ENCODE assay signal across 10 cellular contexts in genomic region chr10:79349766-79350406, GRCh38. TPM values are rescaled to one million over a fixed set of nuclear protein-coding genes. Genes with fewer than 3 reads are reported as not detected.
DNase-seq lines count a peak whose midpoint lies in the region; ATAC-seq, FAIRE-seq and TF ChIP-seq lines count a peak whose summit lies in the region.
"Had no signal": no experiment of that assay in that cellular context is flagged by ENCODE, and none has a peak within 500 bp of the region (broad histone marks: within the 10 kb centered on the region; RNA-seq: fewer than 3 reads in every experiment).

No MANE protein-coding gene starts in this region.

- H2BK15ac ChIP-seq in neuronal stem cell (ENCODE audit: low read length) = no peak overlapping the region

- no peaks in the 10 kb centered on the region for H3F3A ChIP-seq in Loucy (ENCODE audit: low read depth)

- H3K27ac ChIP-seq in DND-41 (ENCODE audit: low read length) = no peak overlapping the region
- peak overlapping the region; percentile 100 for H3K27ac ChIP-seq in neutrophil
- no peak overlapping the region for H3K27ac ChIP-seq in neuronal stem cell (replicated peaks; ENCODE audit: low read length)

- DNase-seq in DND-41 (no peak), bronchial epithelial cell (ENCODE audit: low read depth) (peak; percentile 72), neuronal stem cell (ENCODE audit: low spot score) (no peak), NCI-H2227 (lab: John Stamatoyannopoulos, UW; ENCODE audit: unreplicated experiment) (no peak)
- DNase-seq: GDM1, NCI-H1930 had no signal

- no peak for FAIRE-seq in bronchial epithelial cell (lab: Jason Lieb, UNC)

- H4K8ac ChIP-seq in neuronal stem cell (ENCODE audit: low read depth, low read length) = no peak overlapping the region

- no peak overlapping the region for H2BK120ac ChIP-seq in neuronal stem cell (ENCODE audit: low read depth, low read length)

- H3K27me3 ChIP-seq in DND-41 (ENCODE audit: insufficient read depth, low read length, poor library complexity) (no peaks in the 10 kb centered on the region), Loucy (ENCODE audit: insufficient read depth, low read length, poor library complexity, severe bottlenecking) (peaks cover 4% of the 10 kb centered on the region), bronchial epithelial cell (ENCODE audit: control insufficient read depth, insufficient read depth, low read length) (no peaks in the 10 kb centered on the region), neutrophil (no peaks in the 10 kb centered on the region), neuronal stem cell (ENCODE audit: control insufficient read depth in 3 of 3, insufficient read depth in 3 of 3, low read depth in 1 of 3, low read length in 3 of 3) (peaks cover 0 to 12% (median 0%) of the 10 kb centered on the region in 3 experiments)

- H3K9me2 ChIP-seq in Loucy (replicated peaks; ENCODE audit: low read depth, low read length) = no peaks in the 10 kb centered on the region

- H2BK5ac ChIP-seq in neuronal stem cell (ENCODE audit: low read length) = no peak overlapping the region

- no peak overlapping the region for H3K18ac ChIP-seq in neuronal stem cell (ENCODE audit: low read length)

- H3K9me3 ChIP-seq in DND-41 (ENCODE audit: insufficient read depth, low read length, severe bottlenecking) (no peaks in the 10 kb centered on the region), Loucy (ENCODE audit: insufficient read depth, low read depth, low read length) (no peaks in the 10 kb centered on the region), neutrophil (no peaks in the 10 kb centered on the region), neuronal stem cell (replicated peaks in 1 of 2; ENCODE audit: control insufficient read depth in 2 of 2, insufficient read depth in 1 of 2, low read depth in 1 of 2, low read length in 2 of 2) (no peaks in the 10 kb centered on the region)

- no peak overlapping the region for H3K4ac ChIP-seq in neuronal stem cell (ENCODE audit: low read length)

- peaks cover 70% of the 10 kb centered on the region for H4K20me1 ChIP-seq in DND-41 (ENCODE audit: insufficient read depth, low read length)
- H4K20me1 ChIP-seq in Loucy (ENCODE audit: insufficient read depth, low read length, poor library complexity, severe bottlenecking) = peaks cover 70% of the 10 kb centered on the region

- H3K14ac ChIP-seq in neuronal stem cell (ENCODE audit: low read length) = no peak overlapping the region

- peaks cover 11% of the 10 kb centered on the region for H3K79me1 ChIP-seq in neuronal stem cell (ENCODE audit: low read depth, low read length)

- TF ChIP-seq CTCF in DND-41 (IDR thresholded peaks at IDR 0.05; ENCODE audit: borderline replicate concordance, extremely low read depth, low read length, poor library complexity, severe bottlenecking) (no peak), Loucy (conservative IDR thresholded peaks at IDR 0.05; ENCODE audit: low read length) (no peak), bronchial epithelial cell (IDR thresholded peaks at IDR 0.05; ENCODE audit: insufficient read depth, low read length, severe bottlenecking) (no peak), neutrophil (IDR thresholded peaks at IDR 0.05) (no peak)

- H3K79me2 ChIP-seq in DND-41 (ENCODE audit: insufficient read depth, low read length) (peaks cover 38% of the 10 kb centered on the region), Loucy (ENCODE audit: insufficient read depth, low read length) (peaks cover 85% of the 10 kb centered on the region)

- no CpG with 5 or more reads among the region's 6 CpGs for WGBS in neuronal stem cell (ENCODE audit: extremely low coverage in 2 of 2, insufficient read length in 2 of 2, insufficient replicate concordance in 1 of 2), 2 donors

- H3K9ac ChIP-seq in DND-41 (ENCODE audit: low read depth, low read length) (peak overlapping the region; percentile 99; the same call in 1 of the 2 replicates), Loucy (ENCODE audit: low read depth, low read length, poor library complexity, severe bottlenecking) (peak overlapping the region; percentile 99), neuronal stem cell (ENCODE audit: low read depth, low read length, poor library complexity) (no peak overlapping the region)

- H2AK5ac ChIP-seq in neuronal stem cell (ENCODE audit: low read depth, low read length) = no peak overlapping the region

- H2AFZ ChIP-seq in DND-41 (ENCODE audit: low read depth, low read length) (no peak overlapping the region), Loucy (ENCODE audit: low read length) (no peak overlapping the region), neuronal stem cell (ENCODE audit: low read length) (no peak overlapping the region)

- H4K91ac ChIP-seq in neuronal stem cell (ENCODE audit: low read depth, low read length, poor library complexity) = no peak overlapping the region

- H3K4me3 ChIP-seq in DND-41 (ENCODE audit: low read depth in 1 of 2, low read length in 2 of 2) = peak overlapping the region in 1 of 2 experiments; percentile 81; a peak in 1 of 4 replicates
- peak overlapping the region; percentile 92 for H3K4me3 ChIP-seq in Loucy (ENCODE audit: low read length, poor library complexity, severe bottlenecking)
- no peak overlapping the region for H3K4me3 ChIP-seq in bronchial epithelial cell (ENCODE audit: low read depth, low read length)
- H3K4me3 ChIP-seq in neutrophil (ENCODE audit: low read depth in 1 of 2, low read length in 1 of 2) = peak overlapping the region; percentile 78 to 96
- H3K4me3 ChIP-seq in neuronal stem cell (ENCODE audit: low read length in 2 of 2) = no peak overlapping the region

- ATAC-seq in DND-41 (ENCODE audit: insufficient read depth, low read depth) (no peak), HG02678 (IDR thresholded peaks at IDR 0.05; ENCODE audit: unreplicated experiment) (no peak), GM19035 (IDR thresholded peaks at IDR 0.05; ENCODE audit: unreplicated experiment) (no peak)

- no peak overlapping the region for H2BK12ac ChIP-seq in neuronal stem cell (ENCODE audit: low read length)

- peaks cover 42% of the 10 kb centered on the region for H3K4me1 ChIP-seq in DND-41 (ENCODE audit: insufficient read depth, low read length)
- H3K4me1 ChIP-seq in Loucy (ENCODE audit: insufficient read depth, low read length, poor library complexity, severe bottlenecking) = peaks cover 52% of the 10 kb centered on the region
- H3K4me1 ChIP-seq in neutrophil (ENCODE audit: control insufficient read depth in 1 of 2, insufficient read depth in 1 of 2, low read depth in 1 of 2, low read length in 1 of 2) = peaks cover 79 to 94% of the 10 kb centered on the region in 2 experiments
- H3K4me1 ChIP-seq in neuronal stem cell (ENCODE audit: control insufficient read depth in 2 of 2, insufficient read depth in 1 of 2, low read depth in 1 of 2, low read length in 2 of 2) = peaks cover 13 to 14% of the 10 kb centered on the region in 2 donors

- H3K36me3 ChIP-seq in DND-41 (ENCODE audit: insufficient read depth, low read length) (peaks cover 67% of the 10 kb centered on the region), Loucy (ENCODE audit: insufficient read depth, low read length) (peaks cover 55% of the 10 kb centered on the region), bronchial epithelial cell (ENCODE audit: control insufficient read depth, insufficient read depth, low read length) (peaks cover 34% of the 10 kb centered on the region), neutrophil (peaks cover 64% of the 10 kb centered on the region), neuronal stem cell (replicated peaks in 1 of 2; ENCODE audit: control insufficient read depth in 2 of 2, insufficient read depth in 2 of 2, low read length in 2 of 2) (peaks cover 45 to 65% of the 10 kb centered on the region in 2 donors)

- no peak overlapping the region for H3K23ac ChIP-seq in neuronal stem cell (ENCODE audit: low read depth, low read length, poor library complexity)

- H3K4me2 ChIP-seq in DND-41 (ENCODE audit: insufficient read depth, low read length) (peak overlapping the region; percentile 85), Loucy (ENCODE audit: low read depth, low read length, poor library complexity, severe bottlenecking) (peak overlapping the region; percentile 98), neuronal stem cell (ENCODE audit: insufficient read depth, low read length, poor library complexity, severe bottlenecking) (no peak overlapping the region)

RNA-seq across cellular contexts. Expression of gene PPIF, which starts 2.6 kb away (rescaled TPM):
- total RNA-seq in bronchial epithelial cell = 19.5 and 27.1 TPM in 2 replicates
- polyA plus RNA-seq in neuronal stem cell (2013, experiment 1 of 2) = 42.1 TPM
- polyA plus RNA-seq in neuronal stem cell (2013, experiment 2 of 2) = 42.3 TPM

Comparison
In these comparisons a context has a peak if more than half of its experiments do, and no peak if none do; other contexts are left out.
1. H3K4me3 ChIP-seq: peak in Loucy (single experiment) and neutrophil (2 of 2); none in bronchial epithelial cell (single experiment) and neuronal stem cell (0 of 2).